8 cellular contexts compared by ENCODE assay signal in the genomic region with DNA sequence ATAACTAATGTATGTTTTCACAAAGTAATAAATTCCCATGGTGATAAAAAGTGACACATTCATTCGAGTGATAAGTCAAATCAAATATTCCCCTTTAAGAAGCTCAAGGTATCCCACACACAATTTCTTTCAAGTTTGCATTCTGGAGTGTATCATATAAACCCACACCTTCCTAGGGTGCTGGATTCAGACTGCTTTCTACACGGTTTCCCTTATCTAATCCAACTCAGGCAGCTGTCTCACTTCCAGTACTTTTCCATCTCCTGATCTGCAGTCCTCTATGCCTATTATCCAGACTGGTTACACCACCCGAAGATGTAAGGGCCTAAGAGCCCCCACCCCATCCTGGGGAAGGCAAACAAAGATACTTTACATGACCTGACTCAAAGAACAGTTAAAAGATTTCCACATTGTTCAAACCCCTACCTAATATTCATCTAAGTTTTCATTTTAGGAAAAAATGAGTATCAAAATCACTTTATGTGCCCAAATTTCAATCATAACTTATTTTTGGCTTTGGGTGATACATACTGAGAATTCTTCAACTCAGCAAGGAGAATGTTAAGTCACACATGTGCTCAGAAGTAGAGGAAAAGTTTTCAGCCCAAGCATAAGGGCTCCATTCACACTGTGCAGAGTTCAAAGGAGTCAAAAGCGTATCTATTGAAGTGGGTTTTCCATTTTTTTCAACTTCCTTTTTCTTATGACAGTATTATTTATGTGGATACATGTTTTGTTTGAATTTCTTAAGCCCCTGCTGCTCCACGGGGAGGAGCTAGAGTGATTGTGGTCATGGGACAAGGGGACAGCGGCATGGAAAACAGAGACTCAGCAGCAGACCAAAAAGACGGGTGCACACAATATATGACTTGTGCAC. TPM values are rescaled to one million over a fixed set of nuclear protein-coding genes. Genes with fewer than 3 reads are reported as not detected.
DNase-seq lines count a peak whose midpoint lies in the region; ATAC-seq lines count a peak whose summit lies in the region.

No MANE protein-coding gene starts in this region.

- peak overlapping the region; percentile 97 for H3K27ac Mint-ChIP-seq in stimulated activated naive B cell treated with anti-CD40 and anti-IgM and Interleukin-4, amounts not matched to agents 10 μg/mL and 1 μg/mL and 100 μg/mL, for 72 hours

- H3K27me3 ChIP-seq in adipocyte (replicated peaks; ENCODE audit: control insufficient read depth, insufficient read depth, low read length), result no peaks in the 10 kb centered on the region
- no peaks in the 10 kb centered on the region for H3K27me3 ChIP-seq in layer of hippocampus (ENCODE audit: control insufficient read depth, insufficient read depth, low read length)
- no peaks in the 10 kb centered on the region for H3K27me3 ChIP-seq in MG63

- peak; percentile 30 to 46 for ATAC-seq in stimulated activated naive B cell treated with anti-CD40 and anti-IgM and Interleukin-4, amounts not matched to agents 10 μg/mL and 1 μg/mL and 100 μg/mL, for 72 hours (replicated peaks)
- ATAC-seq in GM21717 (IDR thresholded peaks at IDR 0.05; ENCODE audit: unreplicated experiment), result no peak

- peaks cover 44 to 50% of the 10 kb centered on the region in 2 donors for H3K4me1 Mint-ChIP-seq in stimulated activated naive B cell treated with anti-CD40 and anti-IgM and Interleukin-4, amounts not matched to agents 10 μg/mL and 1 μg/mL and 100 μg/mL, for 72 hours

- H3K4me3 Mint-ChIP-seq in stimulated activated naive B cell treated with anti-CD40 and anti-IgM and Interleukin-4, amounts not matched to agents 10 μg/mL and 1 μg/mL and 100 μg/mL, for 72 hours, result peak overlapping the region; percentile 60 to 74

- no peaks in the 10 kb centered on the region for H3K9me3 Mint-ChIP-seq in stimulated activated naive B cell treated with anti-CD40 and anti-IgM and Interleukin-4, amounts not matched to agents 10 μg/mL and 1 μg/mL and 100 μg/mL, for 72 hours

- DNase-seq in NCI-H345 (lab: John Stamatoyannopoulos, UW) (peak; percentile 44), NCI-H345 treated with DMSO at 0.1 percent for 48 hours (lab: John Stamatoyannopoulos, UW; ENCODE audit: unreplicated experiment) (no peak), NOMO-1 treated with DMSO at 0.1 percent for 48 hours (lab: John Stamatoyannopoulos, UW; ENCODE audit: unreplicated experiment) (peak; percentile 86), adipocyte (ENCODE audit: low read depth) (peak; percentile 60), MG63 (no peak)
- DNase-seq in stimulated activated naive B cell treated with anti-CD40 and anti-IgM and Interleukin-4, amounts not matched to agents 10 μg/mL and 1 μg/mL and 100 μg/mL, for 72 hours, result no peak

- H3K27me3 Mint-ChIP-seq in stimulated activated naive B cell treated with anti-CD40 and anti-IgM and Interleukin-4, amounts not matched to agents 10 μg/mL and 1 μg/mL and 100 μg/mL, for 72 hours, result no peaks in the 10 kb centered on the region

- H3K4me3 ChIP-seq in adipocyte (ENCODE audit: low read length) (peak overlapping the region; percentile 61), MG63 (no peak overlapping the region)

- H3K4me1 ChIP-seq in adipocyte (ENCODE audit: control insufficient read depth, insufficient read depth, low read length), result peaks cover 61% of the 10 kb centered on the region

- H3K9me3 ChIP-seq in adipocyte (ENCODE audit: control insufficient read depth, low read length) (no peaks in the 10 kb centered on the region), MG63 (no peaks in the 10 kb centered on the region)

- peaks cover 8 to 15% of the 10 kb centered on the region in 2 donors for H3K36me3 Mint-ChIP-seq in stimulated activated naive B cell treated with anti-CD40 and anti-IgM and Interleukin-4, amounts not matched to agents 10 μg/mL and 1 μg/mL and 100 μg/mL, for 72 hours

- peak overlapping the region; percentile 92 for H3K27ac ChIP-seq in layer of hippocampus (ENCODE audit: low read depth, low read length)

- H3K9ac ChIP-seq in adipocyte (ENCODE audit: low read length), result peak overlapping the region; percentile 87

- peaks cover 5% of the 10 kb centered on the region for H3K36me3 ChIP-seq in adipocyte (ENCODE audit: control insufficient read depth, insufficient read depth, low read length, severe bottlenecking)
- peaks cover 61% of the 10 kb centered on the region for H3K36me3 ChIP-seq in MG63

RNA-seq across cellular contexts. Expression of gene CORO1C, which starts 41.8 kb away (rescaled TPM):
- 228 and 229 TPM in 2 replicates for total RNA-seq in MG63 (2014; rRNA removed; shearing (Covaris generic); ENCODE audit: low replicate concordance)

RNA-seq across cellular contexts. Expression of gene SELPLG, which starts 55.9 kb away (rescaled TPM):
- total RNA-seq in MG63 (2014; rRNA removed; shearing (Covaris generic); ENCODE audit: low replicate concordance), result 0.39 and 2.5 TPM in 2 replicates

Comparison
In these comparisons a context has a peak if more than half of its experiments do, and no peak if none do; other contexts are left out.
1. DNase-seq: peak in NCI-H345 (single experiment), NOMO-1 treated with DMSO at 0.1 percent for 48 hours (single experiment) and adipocyte (single experiment); none in NCI-H345 treated with DMSO at 0.1 percent for 48 hours (single experiment), stimulated activated naive B cell treated with anti-CD40 and anti-IgM and Interleukin-4, amounts not matched to agents 10 μg/mL and 1 μg/mL and 100 μg/mL, for 72 hours (single experiment) and MG63 (single experiment).